ENCODE assay signal across 25 cellular contexts in the genomic region with DNA sequence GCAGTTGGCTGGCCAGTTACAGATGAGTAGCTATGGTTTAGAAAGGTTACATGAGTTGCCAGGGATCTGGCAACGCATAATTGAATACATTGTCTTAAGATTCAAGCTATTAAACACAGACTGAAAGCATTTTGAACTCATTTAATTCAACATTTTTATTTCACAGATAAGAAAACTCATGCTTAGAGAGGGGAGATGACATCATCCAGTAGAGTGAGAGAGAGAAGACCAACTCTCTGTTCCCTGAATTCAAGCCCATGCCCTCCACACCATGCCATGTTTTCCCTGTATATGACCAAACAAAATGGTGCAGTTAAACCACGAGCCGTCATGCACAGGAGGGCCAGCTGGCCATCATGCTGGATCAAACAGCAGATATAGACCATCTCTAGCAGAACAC. TPM values are rescaled to one million over a fixed set of nuclear protein-coding genes. Genes with fewer than 3 reads are reported as not detected.
DNase-seq lines count a peak whose midpoint lies in the region; ATAC-seq and TF ChIP-seq lines count a peak whose summit lies in the region.
"Had no signal": no experiment of that assay in that cellular context is flagged by ENCODE, and none has a peak within 500 bp of the region (broad histone marks: within the 10 kb centered on the region; RNA-seq: fewer than 3 reads in every experiment).

No MANE protein-coding gene starts in this region.

- POLR2A ChIA-PET in SK-N-SH (lab: Yijun Ruan, JAX), result no interaction called here

- H4K20me1 ChIP-seq in SK-N-SH (ENCODE audit: insufficient read depth), result no peaks in the 10 kb centered on the region
- H4K20me1 ChIP-seq: BLaER1 had no signal

- CTCF ChIA-PET in SK-N-SH (lab: Yijun Ruan, JAX), result no interaction called here

- peaks cover 5% of the 10 kb centered on the region for H3F3A ChIP-seq in SK-N-SH (replicated peaks; ENCODE audit: insufficient read depth)

- no peak overlapping the region for H3K4me2 ChIP-seq in SK-N-SH
- H3K4me2 ChIP-seq: A549, BLaER1 had no signal

- DNase-seq in SK-N-SH (no peak), BE2C (peak; percentile 15), kidney glomerular epithelial cell (lab: John Stamatoyannopoulos, UW) (peak; percentile 1), renal cortical epithelial cell (ENCODE audit: low read depth) (peak; percentile 35), lower lobe of right lung (no peak), foreskin keratinocyte (no peak)
- DNase-seq: AML-193; C1 segment of cervical spinal cord; CD4-positive, alpha-beta memory T cell; CD4-positive, CD25-positive, alpha-beta regulatory T cell; CD8-positive, alpha-beta memory T cell; COR-L47; DMS 273 treated with DMSO at 0.1 percent for 48 hours; DMS153; DMS53; DMS79; DND-41; EL; GDM1 had no signal

- H3K4me1 ChIP-seq in SK-N-SH (ENCODE audit: control insufficient read depth in 1 of 2, insufficient read depth in 2 of 2, low read depth in 1 of 2, low read length in 1 of 2), result peaks cover 0 to 3% of the 10 kb centered on the region in 2 experiments; a peak in 1 of 4 replicates
- H3K4me1 ChIP-seq in BE2C, result no peaks in the 10 kb centered on the region
- no peaks in the 10 kb centered on the region for H3K4me1 ChIP-seq in lower lobe of right lung
- no peaks in the 10 kb centered on the region for H3K4me1 ChIP-seq in foreskin keratinocyte
- H3K4me1 ChIP-seq: A549, BLaER1 had no signal

- intact Hi-C loops in lower lobe of right lung (cut with DNase I), result no loop called here

- no peak overlapping the region for H3K9ac ChIP-seq in SK-N-SH
- H3K9ac ChIP-seq: BLaER1 had no signal

- WGBS in SK-N-SH (ENCODE audit: low lambda C conversion rate), result 82% methylated on average over 3 of the region's 3 CpGs

- no peaks in the 10 kb centered on the region for H3K79me2 ChIP-seq in SK-N-SH (ENCODE audit: insufficient read depth)

- ATAC-seq in SK-N-SH treated with all-trans-retinoic acid at 6 μM for 48 hours (no peak), lower lobe of right lung (no peak), foreskin keratinocyte (no peak)
- ATAC-seq: A549, GM12878 had no signal

- TF ChIP-seq RAD21 in SK-N-SH (IDR thresholded peaks at IDR 0.05; ENCODE audit: low read length), result no peak

- H3K9me3 ChIP-seq in SK-N-SH (no peaks in the 10 kb centered on the region), BE2C (no peaks in the 10 kb centered on the region), lower lobe of right lung (no peaks in the 10 kb centered on the region)
- H3K9me3 ChIP-seq: A549, BLaER1 had no signal

- no peaks in the 10 kb centered on the region for H3K9me2 ChIP-seq in SK-N-SH

- H3K36me3 ChIP-seq in SK-N-SH (replicated peaks in 1 of 2; ENCODE audit: control insufficient read depth in 1 of 2, insufficient read depth in 2 of 2, low read length in 1 of 2) (no peaks in the 10 kb centered on the region), BE2C (no peaks in the 10 kb centered on the region), lower lobe of right lung (no peaks in the 10 kb centered on the region)

- no peak for TF ChIP-seq EP300 in SK-N-SH (IDR thresholded peaks at IDR 0.05; ENCODE audit: borderline replicate concordance in 1 of 2, low read depth in 1 of 2, low read length in 1 of 2)

- TF ChIP-seq CTCF in SK-N-SH (IDR thresholded peaks at IDR 0.05) (no peak), BE2C (IDR thresholded peaks at IDR 0.05; ENCODE audit: low read depth, low read length) (no peak), lower lobe of right lung (IDR thresholded peaks at IDR 0.05) (no peak), foreskin keratinocyte (conservative IDR thresholded peaks at IDR 0.05) (no peak)

- H3K4me3 ChIP-seq in SK-N-SH (ENCODE audit: low read depth in 2 of 2, low read length in 1 of 2) (no peak overlapping the region), BE2C (ENCODE audit: low read depth, low read length) (no peak overlapping the region), lower lobe of right lung (no peak overlapping the region)
- H3K4me3 ChIP-seq: A549, BLaER1, GM12878 had no signal

- H3K27ac ChIP-seq in SK-N-SH (ENCODE audit: low read depth in 2 of 2, low read length in 1 of 2) (0 out of 4 replicates have a peak overlapping the region, but pooled peaks of 1 of the 2 experiments have one; percentile 39), lower lobe of right lung (no peak overlapping the region), foreskin keratinocyte (no peak overlapping the region)
- H3K27ac ChIP-seq: 22Rv1, A549, BLaER1 had no signal

- no peak overlapping the region for H2AFZ ChIP-seq in SK-N-SH (ENCODE audit: low read depth)

- H3K27me3 ChIP-seq in SK-N-SH (ENCODE audit: insufficient read depth) (no peaks in the 10 kb centered on the region), BE2C (no peaks in the 10 kb centered on the region; the same call in 1 of the 2 replicates), lower lobe of right lung (ENCODE audit: low read depth) (no peaks in the 10 kb centered on the region), foreskin keratinocyte (no peaks in the 10 kb centered on the region)
- H3K27me3 ChIP-seq: BLaER1 had no signal

TF ChIP-seq in SK-N-SH treated with all-trans-retinoic acid at 6 μM for 48 hours, 23 proteins besides CTCF, POLR2A, EP300 and RAD21:
- peak; percentile 29; the same call in 1 of the 2 replicates for TF ChIP-seq ISL1 (CRISPR knock-in tag; IDR thresholded peaks at IDR 0.05)
- TF ChIP-seq, protein P1, sequence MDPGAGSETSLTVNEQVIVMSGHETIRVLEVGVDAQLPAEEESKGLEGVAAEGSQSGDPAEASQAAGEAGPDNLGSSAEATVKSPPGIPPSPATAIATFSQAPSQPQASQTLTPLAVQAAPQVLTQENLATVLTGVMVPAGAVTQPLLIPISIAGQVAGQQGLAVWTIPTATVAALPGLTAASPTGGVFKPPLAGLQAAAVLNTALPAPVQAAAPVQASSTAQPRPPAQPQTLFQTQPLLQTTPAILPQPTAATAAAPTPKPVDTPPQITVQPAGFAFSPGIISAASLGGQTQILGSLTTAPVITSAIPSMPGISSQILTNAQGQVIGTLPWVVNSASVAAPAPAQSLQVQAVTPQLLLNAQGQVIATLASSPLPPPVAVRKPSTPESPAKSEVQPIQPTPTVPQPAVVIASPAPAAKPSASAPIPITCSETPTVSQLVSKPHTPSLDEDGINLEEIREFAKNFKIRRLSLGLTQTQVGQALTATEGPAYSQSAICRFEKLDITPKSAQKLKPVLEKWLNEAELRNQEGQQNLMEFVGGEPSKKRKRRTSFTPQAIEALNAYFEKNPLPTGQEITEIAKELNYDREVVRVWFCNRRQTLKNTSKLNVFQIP (CRISPR knock-in tag; IDR thresholded peaks at IDR 0.05; ENCODE audit: borderline replicate concordance, low read depth), result no peak
- TF ChIP-seq, protein P2, sequence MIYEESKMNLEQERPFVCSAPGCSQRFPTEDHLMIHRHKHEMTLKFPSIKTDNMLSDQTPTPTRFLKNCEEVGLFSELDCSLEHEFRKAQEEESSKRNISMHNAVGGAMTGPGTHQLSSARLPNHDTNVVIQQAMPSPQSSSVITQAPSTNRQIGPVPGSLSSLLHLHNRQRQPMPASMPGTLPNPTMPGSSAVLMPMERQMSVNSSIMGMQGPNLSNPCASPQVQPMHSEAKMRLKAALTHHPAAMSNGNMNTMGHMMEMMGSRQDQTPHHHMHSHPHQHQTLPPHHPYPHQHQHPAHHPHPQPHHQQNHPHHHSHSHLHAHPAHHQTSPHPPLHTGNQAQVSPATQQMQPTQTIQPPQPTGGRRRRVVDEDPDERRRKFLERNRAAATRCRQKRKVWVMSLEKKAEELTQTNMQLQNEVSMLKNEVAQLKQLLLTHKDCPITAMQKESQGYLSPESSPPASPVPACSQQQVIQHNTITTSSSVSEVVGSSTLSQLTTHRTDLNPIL (CRISPR knock-in tag; IDR thresholded peaks at IDR 0.05; ENCODE audit: low read depth), result 0 out of 2 replicates have a peak, but pooled peaks have one; percentile 30

TF ChIP-seq in SK-N-SH, 30 proteins besides CTCF, POLR2A, EP300 and RAD21:
- TF ChIP-seq RFX5 (IDR thresholded peaks at IDR 0.05; ENCODE audit: low read length), result no peak
- TF ChIP-seq FOXM1 (IDR thresholded peaks at IDR 0.05; ENCODE audit: low read depth), result no peak
- no peak for TF ChIP-seq SMC3 (IDR thresholded peaks at IDR 0.05; ENCODE audit: low read depth, low read length)
- TF ChIP-seq NRF1 (IDR thresholded peaks at IDR 0.05; ENCODE audit: low read depth, low read length), result no peak
- TF ChIP-seq, protein P3, sequence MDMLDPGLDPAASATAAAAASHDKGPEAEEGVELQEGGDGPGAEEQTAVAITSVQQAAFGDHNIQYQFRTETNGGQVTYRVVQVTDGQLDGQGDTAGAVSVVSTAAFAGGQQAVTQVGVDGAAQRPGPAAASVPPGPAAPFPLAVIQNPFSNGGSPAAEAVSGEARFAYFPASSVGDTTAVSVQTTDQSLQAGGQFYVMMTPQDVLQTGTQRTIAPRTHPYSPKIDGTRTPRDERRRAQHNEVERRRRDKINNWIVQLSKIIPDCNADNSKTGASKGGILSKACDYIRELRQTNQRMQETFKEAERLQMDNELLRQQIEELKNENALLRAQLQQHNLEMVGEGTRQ (IDR thresholded peaks at IDR 0.05; ENCODE audit: borderline replicate concordance, low read depth, low read length), result no peak
- TF ChIP-seq, protein P4, sequence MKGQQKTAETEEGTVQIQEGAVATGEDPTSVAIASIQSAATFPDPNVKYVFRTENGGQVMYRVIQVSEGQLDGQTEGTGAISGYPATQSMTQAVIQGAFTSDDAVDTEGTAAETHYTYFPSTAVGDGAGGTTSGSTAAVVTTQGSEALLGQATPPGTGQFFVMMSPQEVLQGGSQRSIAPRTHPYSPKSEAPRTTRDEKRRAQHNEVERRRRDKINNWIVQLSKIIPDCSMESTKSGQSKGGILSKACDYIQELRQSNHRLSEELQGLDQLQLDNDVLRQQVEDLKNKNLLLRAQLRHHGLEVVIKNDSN (IDR thresholded peaks at IDR 0.05; ENCODE audit: borderline replicate concordance, low read depth), result no peak
- TF ChIP-seq, protein P5, sequence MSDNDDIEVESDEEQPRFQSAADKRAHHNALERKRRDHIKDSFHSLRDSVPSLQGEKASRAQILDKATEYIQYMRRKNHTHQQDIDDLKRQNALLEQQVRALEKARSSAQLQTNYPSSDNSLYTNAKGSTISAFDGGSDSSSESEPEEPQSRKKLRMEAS (IDR thresholded peaks at IDR 0.05; ENCODE audit: low read depth), result no peak
- no peak for TF ChIP-seq JUND (IDR thresholded peaks at IDR 0.05)
TF ChIP-seq in SK-N-SH: peak in this region for 0.

RNA-seq across cellular contexts. Expression of a gene that starts 22.6 kb away (rescaled TPM):
- polyA plus RNA-seq in SK-N-SH (2012; rRNA removed) (12.0 and 12.9 TPM in 2 replicates), foreskin keratinocyte (50.2 and 66.0 TPM in 2 replicates)
- 17.0 and 23.5 TPM in 2 replicates for polyA plus RNA-seq in SK-N-SH (2012; cell fraction: cytosol; rRNA removed)
- 4.8 and 6.9 TPM in 2 replicates for polyA plus RNA-seq in SK-N-SH (2012; cell fraction: nucleus; rRNA removed)
- polyA plus RNA-seq in BE2C (2012; ENCODE audit: insufficient read depth, insufficient read length, low read depth), result 2.7 TPM
- total RNA-seq in renal cortical epithelial cell (7.1 and 24.7 TPM in 2 replicates), lower lobe of right lung (7.8 TPM), foreskin keratinocyte (44.6 and 57.4 TPM in 2 replicates)
- total RNA-seq: A172, GM12878 had no signal

Comparison
In these comparisons a context has a peak if more than half of its experiments do, and no peak if none do; other contexts are left out.
1. DNase-seq: peak in BE2C (single experiment), kidney glomerular epithelial cell (single experiment) and renal cortical epithelial cell (single experiment); none in SK-N-SH (single experiment), lower lobe of right lung (single experiment) and foreskin keratinocyte (0 of 2).